19 cellular contexts compared by ENCODE assay signal in the genomic region with DNA sequence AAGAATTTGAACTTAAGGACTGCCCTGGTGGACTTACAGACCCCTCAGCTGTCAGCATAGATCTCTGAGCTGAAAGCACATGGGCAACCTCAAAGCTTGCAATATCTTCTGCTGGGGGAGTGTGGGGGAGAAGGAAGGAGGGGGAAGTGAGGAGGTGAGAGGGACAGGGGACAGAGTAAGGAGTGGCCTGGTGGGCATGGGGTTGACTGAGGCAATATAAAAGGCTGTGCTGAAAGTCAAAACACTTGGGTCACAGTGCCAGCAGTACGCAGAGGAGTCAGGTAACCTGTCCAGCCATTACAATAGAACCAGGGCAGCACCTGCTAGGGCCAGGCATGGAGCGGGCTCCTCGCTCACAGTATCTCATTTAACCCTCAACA. TPM values are rescaled to one million over a fixed set of nuclear protein-coding genes. Genes with fewer than 3 reads are reported as not detected.
A peak's percentile ranks its signal among the peaks of the same experiment; 100 is the strongest.
DNase-seq lines count a peak whose midpoint lies in the region; ATAC-seq, FAIRE-seq and TF ChIP-seq lines count a peak whose summit lies in the region.
"Had no signal": no experiment of that assay in that cellular context is flagged by ENCODE, and none has a peak within 500 bp of the region (broad histone marks: within the 10 kb centered on the region; RNA-seq: fewer than 3 reads in every experiment).

No MANE protein-coding gene starts in this region.

- peaks cover 58% of the 10 kb centered on the region for H3K4me1 Mint-ChIP-seq in progenitor cell of endocrine pancreas (ENCODE audit: low read depth)
- H3K4me1 Mint-ChIP-seq: activated B cell treated with CpG ODN at 0.5 μM for 24 hours, H9 had no signal

- H3K4me3 ChIP-seq in ascending aorta = no peak overlapping the region
- H3K4me3 ChIP-seq in heart left ventricle = no peak overlapping the region
- H3K4me3 ChIP-seq in vagina = no peak overlapping the region

- no peaks in the 10 kb centered on the region for H3K27me3 ChIP-seq in ascending aorta
- no peaks in the 10 kb centered on the region for H3K27me3 ChIP-seq in heart left ventricle
- H3K27me3 ChIP-seq in vagina = no peaks in the 10 kb centered on the region

- TF ChIP-seq CTCF in ascending aorta (IDR thresholded peaks at IDR 0.05) (no peak), heart left ventricle (IDR thresholded peaks at IDR 0.05) (no peak), progenitor cell of endocrine pancreas (IDR thresholded peaks at IDR 0.05; ENCODE audit: unreplicated experiment) (no peak), vagina (IDR thresholded peaks at IDR 0.05) (no peak)

- H3K4me1 ChIP-seq in ascending aorta (peaks cover 39 to 71% of the 10 kb centered on the region in 2 donors), heart left ventricle (peaks cover 6 to 79% (median 62%) of the 10 kb centered on the region in 12 donors), vagina (peaks cover 63% of the 10 kb centered on the region)

- H3K9me3 ChIP-seq in ascending aorta (no peaks in the 10 kb centered on the region), heart left ventricle (no peaks in the 10 kb centered on the region), vagina (no peaks in the 10 kb centered on the region)

- intact Hi-C loops in ascending aorta (cut with DNase I) = loop anchor here (1.0 to 2.0 kb wide), 2 partner anchors 19 to 44 kb away; a partner anchor contains a TSS
- intact Hi-C loops in heart left ventricle (cut with DNase I) = loop anchor here in 6 of 10 donors (2.0 to 5.0 kb wide), 4 partner anchors 19 to 43 kb away; a partner anchor contains a TSS
- intact Hi-C loops in vagina (cut with DNase I) = no loop called here

- 48 to 81% (median 73%) methylated on average over 3 of the region's 3 CpGs for WGBS in heart left ventricle, 4 donors

- FAIRE-seq in urothelium cell line (lab: Jason Lieb, UNC) = no peak
- FAIRE-seq: endothelial cell of umbilical vein had no signal

- no peaks in the 10 kb centered on the region for H3K27me3 Mint-ChIP-seq in progenitor cell of endocrine pancreas

- TF ChIP-seq POLR2A in heart left ventricle (IDR thresholded peaks at IDR 0.05) = no peak
- TF ChIP-seq POLR2A in vagina (IDR thresholded peaks at IDR 0.05) = no peak

- ATAC-seq in heart left ventricle = peak in 3 of 4 donors; percentile 1 to 35 (median 9)
- ATAC-seq: left colon had no signal

- no peak for DNase-seq in ascending aorta (ENCODE audit: low spot score in 2 of 2)
- no peak for DNase-seq in heart left ventricle
- no peak for DNase-seq in progenitor cell of endocrine pancreas (ENCODE audit: low spot score, unreplicated experiment)
- no peak for DNase-seq in vagina (ENCODE audit: extremely low spot score in 2 of 2)
- no peak for DNase-seq in COLO829 (ENCODE audit: low spot score)
- DNase-seq in LoVo (ENCODE audit: low spot score) = no peak
- no peak for DNase-seq in urothelium cell line (ENCODE audit: low spot score)
- DNase-seq: activated B cell treated with CpG ODN at 0.5 μM for 24 hours; activated naive CD4-positive, alpha-beta T cell; CD4-positive, alpha-beta T cell; central memory CD4-positive, alpha-beta T cell; H9; NCI-H1436; NCI-H510A treated with DMSO at 0.1 percent for 48 hours; OCI-M1 had no signal

- H3K4me3 Mint-ChIP-seq in progenitor cell of endocrine pancreas (ENCODE audit: low read depth) = no peak overlapping the region
- H3K4me3 Mint-ChIP-seq: activated B cell treated with CpG ODN at 0.5 μM for 24 hours; CD4-positive, alpha-beta T cell; H9; neural crest cell had no signal

- peaks cover 4% of the 10 kb centered on the region for H3K36me3 Mint-ChIP-seq in progenitor cell of endocrine pancreas (ENCODE audit: insufficient read depth)

- H3K36me3 ChIP-seq in ascending aorta (no peaks in the 10 kb centered on the region), heart left ventricle (no peaks in the 10 kb centered on the region), vagina (no peaks in the 10 kb centered on the region)

- H3K27ac ChIP-seq in ascending aorta = peak overlapping the region; percentile 93 to 97
- peak overlapping the region; percentile 63 to 96 (median 88) for H3K27ac ChIP-seq in heart left ventricle
- H3K27ac ChIP-seq in vagina = peak overlapping the region; percentile 82
- H3K27ac ChIP-seq: KMS-11 had no signal

- peak overlapping the region; percentile 73 for H3K27ac Mint-ChIP-seq in progenitor cell of endocrine pancreas
- H3K27ac Mint-ChIP-seq: activated B cell treated with CpG ODN at 0.5 μM for 24 hours; CD4-positive, alpha-beta T cell; H9 had no signal

- H3K9me3 Mint-ChIP-seq in progenitor cell of endocrine pancreas (ENCODE audit: low read depth) = no peaks in the 10 kb centered on the region
- H3K9me3 Mint-ChIP-seq: activated B cell treated with CpG ODN at 0.5 μM for 24 hours; CD4-positive, alpha-beta T cell; H9 had no signal

RNA-seq across cellular contexts. Expression of a gene that starts 43.2 kb away (rescaled TPM):
- total RNA-seq in ascending aorta (2.0 TPM), heart left ventricle (100 to 1,000 TPM in 7 of 9 donors, 10 to 100 TPM in 2; 38.0 to 270 (median 150) TPM), progenitor cell of endocrine pancreas (29.5 and 30.0 TPM in 2 replicates), vagina (26.3 TPM)
- 10 to 100 TPM; 35.4 to 82.6 TPM for polyA plus RNA-seq in heart left ventricle
- total RNA-seq: activated B cell treated with CpG ODN at 0.5 μM for 24 hours; CD4-positive, alpha-beta T cell had no signal
